In genomic region chr19:13350761-13351160, GRCh38 we compare ENCODE assay signal across 20 cellular contexts.
"Had no signal": no experiment of that assay in that cellular context is flagged by ENCODE, and none has a peak within 500 bp of the region (broad histone marks: within the 10 kb centered on the region; RNA-seq: fewer than 3 reads in every experiment).

No MANE protein-coding gene starts in this region.

- H3K4me1 ChIP-seq: SJSA1 had no signal

- H3K27ac ChIP-seq: SJSA1, SK-N-MC had no signal

- H3K36me3 ChIP-seq: SJSA1 had no signal

- FAIRE-seq: RCC 7860 had no signal

- H3K4me1 Mint-ChIP-seq: IgD-negative memory B cell had no signal

- DNase-seq: KBM-7, MV-4-11, NCI-H1048, NCI-H1105, NCI-H1417, NCI-H1436 treated with DMSO at 0.1 percent for 48 hours, NCI-H1694, NCI-H187 treated with DMSO at 0.1 percent for 48 hours, NCI-H2029 treated with DMSO at 0.1 percent for 48 hours, NCI-H2171 treated with DMSO at 0.1 percent for 48 hours, NCI-H524, NCI-H526 treated with DMSO at 0.1 percent for 48 hours, NCI-H748 treated with DMSO at 0.1 percent for 48 hours, Right ventricle myocardium superior, RPMI8226, SIG-M5 had no signal

- H3K4me3 ChIP-seq: SJSA1, SK-N-MC had no signal
